ENCODE assay signal across 1 cellular context in the genomic region with DNA sequence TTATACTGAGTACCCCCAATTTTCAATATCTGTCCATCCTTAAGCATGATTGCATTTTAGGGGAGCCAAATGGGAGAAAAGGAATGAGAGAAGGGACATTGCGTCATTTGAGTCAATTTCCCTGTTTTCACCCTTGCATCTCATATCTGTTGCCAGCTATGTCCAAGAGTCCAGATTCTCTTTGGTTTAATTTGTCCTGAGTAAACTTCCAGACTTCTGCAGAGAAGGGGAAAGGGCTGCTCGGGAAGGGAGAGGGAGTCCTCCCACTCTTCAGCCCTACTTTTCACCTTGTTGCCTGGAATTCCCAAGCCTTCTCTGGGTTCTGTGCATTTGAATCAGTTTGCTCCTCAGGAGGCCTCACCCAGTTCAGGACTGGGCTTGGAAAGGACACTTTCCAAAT.
TF ChIP-seq lines count a peak whose summit lies in the region.

No MANE protein-coding gene starts in this region.

TF ChIP-seq in HepG2, 621 proteins besides CTCF, POLR2A, EP300 and RAD21 (continued from another document):
- TF ChIP-seq ZBTB26 (CRISPR knock-in tag; IDR thresholded peaks at IDR 0.05; ENCODE audit: borderline replicate concordance) (no peak), GLI4 (CRISPR knock-in tag; IDR thresholded peaks at IDR 0.05; ENCODE audit: borderline replicate concordance) (no peak), ZFX (CRISPR knock-in tag; IDR thresholded peaks at IDR 0.05; ENCODE audit: low read depth) (no peak), TCF7L2 (IDR thresholded peaks at IDR 0.05; ENCODE audit: low read depth, low read length) (no peak), ZKSCAN5 (CRISPR knock-in tag; IDR thresholded peaks at IDR 0.05) (no peak), NCOR1 (IDR thresholded peaks at IDR 0.05; ENCODE audit: borderline replicate concordance, low read length) (no peak), ISL2 (CRISPR knock-in tag; IDR thresholded peaks at IDR 0.05) (peak; percentile 59; the same call in 1 of the 2 replicates), KLF6 (CRISPR knock-in tag; IDR thresholded peaks at IDR 0.05) (no peak), TOE1 (CRISPR knock-in tag; IDR thresholded peaks at IDR 0.05) (no peak), MTERF4 (CRISPR knock-in tag; IDR thresholded peaks at IDR 0.05) (no peak), ZNF468 (CRISPR knock-in tag; IDR thresholded peaks at IDR 0.05) (no peak), IKZF5 (CRISPR knock-in tag; IDR thresholded peaks at IDR 0.05) (peak; percentile 15; the same call in 1 of the 2 replicates), RBM22 (optimal IDR thresholded peaks at IDR 0.05; ENCODE audit: low read length) (no peak), MEIS2 (CRISPR knock-in tag; IDR thresholded peaks at IDR 0.05) (no peak), RORA (CRISPR knock-in tag; IDR thresholded peaks at IDR 0.05) (no peak), PITX1 (CRISPR knock-in tag; IDR thresholded peaks at IDR 0.05) (0 out of 2 replicates have a peak, but pooled peaks have one; percentile 37), ZNF530 (CRISPR knock-in tag; IDR thresholded peaks at IDR 0.05; ENCODE audit: low read depth) (no peak), NFIB (CRISPR knock-in tag; IDR thresholded peaks at IDR 0.05; ENCODE audit: borderline replicate concordance) (no peak)
- TF ChIP-seq, protein P1, sequence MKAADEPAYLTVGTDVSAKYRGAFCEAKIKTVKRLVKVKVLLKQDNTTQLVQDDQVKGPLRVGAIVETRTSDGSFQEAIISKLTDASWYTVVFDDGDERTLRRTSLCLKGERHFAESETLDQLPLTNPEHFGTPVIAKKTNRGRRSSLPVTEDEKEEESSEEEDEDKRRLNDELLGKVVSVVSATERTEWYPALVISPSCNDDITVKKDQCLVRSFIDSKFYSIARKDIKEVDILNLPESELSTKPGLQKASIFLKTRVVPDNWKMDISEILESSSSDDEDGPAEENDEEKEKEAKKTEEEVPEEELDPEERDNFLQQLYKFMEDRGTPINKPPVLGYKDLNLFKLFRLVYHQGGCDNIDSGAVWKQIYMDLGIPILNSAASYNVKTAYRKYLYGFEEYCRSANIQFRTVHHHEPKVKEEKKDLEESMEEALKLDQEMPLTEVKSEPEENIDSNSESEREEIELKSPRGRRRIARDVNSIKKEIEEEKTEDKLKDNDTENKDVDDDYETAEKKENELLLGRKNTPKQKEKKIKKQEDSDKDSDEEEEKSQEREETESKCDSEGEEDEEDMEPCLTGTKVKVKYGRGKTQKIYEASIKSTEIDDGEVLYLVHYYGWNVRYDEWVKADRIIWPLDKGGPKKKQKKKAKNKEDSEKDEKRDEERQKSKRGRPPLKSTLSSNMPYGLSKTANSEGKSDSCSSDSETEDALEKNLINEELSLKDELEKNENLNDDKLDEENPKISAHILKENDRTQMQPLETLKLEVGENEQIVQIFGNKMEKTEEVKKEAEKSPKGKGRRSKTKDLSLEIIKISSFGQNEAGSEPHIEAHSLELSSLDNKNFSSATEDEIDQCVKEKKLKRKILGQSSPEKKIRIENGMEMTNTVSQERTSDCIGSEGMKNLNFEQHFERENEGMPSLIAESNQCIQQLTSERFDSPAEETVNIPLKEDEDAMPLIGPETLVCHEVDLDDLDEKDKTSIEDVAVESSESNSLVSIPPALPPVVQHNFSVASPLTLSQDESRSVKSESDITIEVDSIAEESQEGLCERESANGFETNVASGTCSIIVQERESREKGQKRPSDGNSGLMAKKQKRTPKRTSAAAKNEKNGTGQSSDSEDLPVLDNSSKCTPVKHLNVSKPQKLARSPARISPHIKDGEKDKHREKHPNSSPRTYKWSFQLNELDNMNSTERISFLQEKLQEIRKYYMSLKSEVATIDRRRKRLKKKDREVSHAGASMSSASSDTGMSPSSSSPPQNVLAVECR (CRISPR knock-in tag; IDR thresholded peaks at IDR 0.05; ENCODE audit: borderline replicate concordance) = peak; percentile 24; the same call in 1 of the 2 replicates
- TF ChIP-seq, protein P2, sequence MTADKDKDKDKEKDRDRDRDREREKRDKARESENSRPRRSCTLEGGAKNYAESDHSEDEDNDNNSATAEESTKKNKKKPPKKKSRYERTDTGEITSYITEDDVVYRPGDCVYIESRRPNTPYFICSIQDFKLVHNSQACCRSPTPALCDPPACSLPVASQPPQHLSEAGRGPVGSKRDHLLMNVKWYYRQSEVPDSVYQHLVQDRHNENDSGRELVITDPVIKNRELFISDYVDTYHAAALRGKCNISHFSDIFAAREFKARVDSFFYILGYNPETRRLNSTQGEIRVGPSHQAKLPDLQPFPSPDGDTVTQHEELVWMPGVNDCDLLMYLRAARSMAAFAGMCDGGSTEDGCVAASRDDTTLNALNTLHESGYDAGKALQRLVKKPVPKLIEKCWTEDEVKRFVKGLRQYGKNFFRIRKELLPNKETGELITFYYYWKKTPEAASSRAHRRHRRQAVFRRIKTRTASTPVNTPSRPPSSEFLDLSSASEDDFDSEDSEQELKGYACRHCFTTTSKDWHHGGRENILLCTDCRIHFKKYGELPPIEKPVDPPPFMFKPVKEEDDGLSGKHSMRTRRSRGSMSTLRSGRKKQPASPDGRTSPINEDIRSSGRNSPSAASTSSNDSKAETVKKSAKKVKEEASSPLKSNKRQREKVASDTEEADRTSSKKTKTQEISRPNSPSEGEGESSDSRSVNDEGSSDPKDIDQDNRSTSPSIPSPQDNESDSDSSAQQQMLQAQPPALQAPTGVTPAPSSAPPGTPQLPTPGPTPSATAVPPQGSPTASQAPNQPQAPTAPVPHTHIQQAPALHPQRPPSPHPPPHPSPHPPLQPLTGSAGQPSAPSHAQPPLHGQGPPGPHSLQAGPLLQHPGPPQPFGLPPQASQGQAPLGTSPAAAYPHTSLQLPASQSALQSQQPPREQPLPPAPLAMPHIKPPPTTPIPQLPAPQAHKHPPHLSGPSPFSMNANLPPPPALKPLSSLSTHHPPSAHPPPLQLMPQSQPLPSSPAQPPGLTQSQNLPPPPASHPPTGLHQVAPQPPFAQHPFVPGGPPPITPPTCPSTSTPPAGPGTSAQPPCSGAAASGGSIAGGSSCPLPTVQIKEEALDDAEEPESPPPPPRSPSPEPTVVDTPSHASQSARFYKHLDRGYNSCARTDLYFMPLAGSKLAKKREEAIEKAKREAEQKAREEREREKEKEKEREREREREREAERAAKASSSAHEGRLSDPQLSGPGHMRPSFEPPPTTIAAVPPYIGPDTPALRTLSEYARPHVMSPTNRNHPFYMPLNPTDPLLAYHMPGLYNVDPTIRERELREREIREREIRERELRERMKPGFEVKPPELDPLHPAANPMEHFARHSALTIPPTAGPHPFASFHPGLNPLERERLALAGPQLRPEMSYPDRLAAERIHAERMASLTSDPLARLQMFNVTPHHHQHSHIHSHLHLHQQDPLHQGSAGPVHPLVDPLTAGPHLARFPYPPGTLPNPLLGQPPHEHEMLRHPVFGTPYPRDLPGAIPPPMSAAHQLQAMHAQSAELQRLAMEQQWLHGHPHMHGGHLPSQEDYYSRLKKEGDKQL (CRISPR knock-in tag; IDR thresholded peaks at IDR 0.05; ENCODE audit: low read depth) = no peak
- TF ChIP-seq, protein P3, sequence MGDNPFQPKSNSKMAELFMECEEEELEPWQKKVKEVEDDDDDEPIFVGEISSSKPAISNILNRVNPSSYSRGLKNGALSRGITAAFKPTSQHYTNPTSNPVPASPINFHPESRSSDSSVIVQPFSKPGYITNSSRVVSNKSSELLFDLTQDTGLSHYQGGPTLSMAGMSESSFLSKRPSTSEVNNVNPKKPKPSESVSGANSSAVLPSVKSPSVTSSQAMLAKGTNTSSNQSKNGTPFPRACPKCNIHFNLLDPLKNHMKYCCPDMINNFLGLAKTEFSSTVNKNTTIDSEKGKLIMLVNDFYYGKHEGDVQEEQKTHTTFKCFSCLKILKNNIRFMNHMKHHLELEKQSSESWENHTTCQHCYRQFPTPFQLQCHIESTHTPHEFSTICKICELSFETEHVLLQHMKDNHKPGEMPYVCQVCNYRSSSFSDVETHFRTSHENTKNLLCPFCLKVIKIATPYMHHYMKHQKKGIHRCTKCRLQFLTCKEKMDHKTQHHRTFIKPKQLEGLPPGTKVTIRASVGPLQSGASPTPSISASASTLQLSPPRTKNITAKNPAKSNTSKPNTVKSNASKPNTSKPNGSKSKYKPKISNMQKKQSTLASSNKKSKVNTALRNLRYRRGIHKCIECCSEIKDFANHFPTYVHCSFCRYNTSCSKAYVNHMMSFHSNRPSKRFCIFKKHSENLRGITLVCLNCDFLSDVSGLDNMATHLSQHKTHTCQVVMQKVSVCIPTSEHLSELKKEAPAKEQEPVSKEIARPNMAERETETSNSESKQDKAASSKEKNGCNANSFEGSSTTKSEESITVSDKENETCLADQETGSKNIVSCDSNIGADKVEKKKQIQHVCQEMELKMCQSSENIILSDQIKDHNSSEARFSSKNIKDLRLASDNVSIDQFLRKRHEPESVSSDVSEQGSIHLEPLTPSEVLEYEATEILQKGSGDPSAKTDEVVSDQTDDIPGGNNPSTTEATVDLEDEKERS (CRISPR knock-in tag; IDR thresholded peaks at IDR 0.05) = no peak
